28 cellular contexts compared by ENCODE assay signal in the genomic region with DNA sequence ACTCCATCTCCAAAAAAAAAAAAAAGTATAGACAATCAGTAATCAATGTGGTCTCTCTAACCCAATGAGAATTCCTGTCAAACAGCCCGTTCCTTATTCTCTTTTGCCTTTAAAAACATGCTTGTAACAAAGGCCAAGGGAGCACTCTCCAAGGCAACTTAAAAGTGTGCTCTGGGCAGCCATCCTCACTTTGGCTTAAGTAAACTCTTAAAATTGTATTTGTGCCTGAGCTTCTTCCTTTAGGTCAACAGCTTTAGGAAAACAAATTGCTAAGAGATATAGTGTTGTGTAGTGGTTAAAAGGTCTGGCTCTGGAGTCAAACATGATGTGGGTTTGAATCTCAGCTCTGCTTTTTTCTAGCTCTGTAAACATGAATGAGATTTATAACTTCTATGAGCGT. TPM values are rescaled to one million over a fixed set of nuclear protein-coding genes. Genes with fewer than 3 reads are reported as not detected.
DNase-seq lines count a peak whose midpoint lies in the region; ATAC-seq and TF ChIP-seq lines count a peak whose summit lies in the region.
"Had no signal": no experiment of that assay in that cellular context is flagged by ENCODE, and none has a peak within 500 bp of the region (broad histone marks: within the 10 kb centered on the region; RNA-seq: fewer than 3 reads in every experiment).

No MANE protein-coding gene starts in this region.

- H3F3A ChIP-seq in GM23338 (replicated peaks; ENCODE audit: low read depth), result no peaks in the 10 kb centered on the region

- intact Hi-C loops in activated T-helper 2 cell treated with anti-CD3 and anti-CD28 coated beads, Interferon-gamma antibody, Interleukin-2, Interleukin-4, amounts not matched to agents 10 μg/mL and 5 μg/mL and 100 μg/mL, durations not matched to agents 14 hours and 24 hours and 36 hours (cut with micrococcal nuclease), result no loop called here
- intact Hi-C loops in Caco-2 (cut with micrococcal nuclease; ENCODE audit: unreplicated experiment), result no loop called here

- no peaks in the 10 kb centered on the region for H3K27me3 Mint-ChIP-seq in activated naive CD4-positive, alpha-beta T cell treated with anti-CD3 and anti-CD28 coated beads, Interleukin-2, amount 50 U/mL, for 24 hours
- H3K27me3 Mint-ChIP-seq in activated naive CD4-positive, alpha-beta T cell treated with anti-CD3 and anti-CD28 coated beads, Interleukin-2, amount 10 ng/mL, durations not matched to agents 7 days and 5 days, result no peaks in the 10 kb centered on the region
- no peaks in the 10 kb centered on the region for H3K27me3 Mint-ChIP-seq in GM23338 (ENCODE audit: insufficient read depth, low read depth, poor library complexity)
- no peaks in the 10 kb centered on the region for H3K27me3 Mint-ChIP-seq in activated T-helper 2 cell treated with anti-CD3 and anti-CD28 coated beads, Interferon-gamma antibody, Interleukin-2, Interleukin-4, amounts not matched to agents 10 μg/mL and 5 μg/mL and 100 μg/mL, durations not matched to agents 14 hours and 24 hours and 36 hours (ENCODE audit: low read depth)
- no peaks in the 10 kb centered on the region for H3K27me3 Mint-ChIP-seq in Caco-2 (ENCODE audit: insufficient read depth, unreplicated experiment)
- H3K27me3 Mint-ChIP-seq: type B pancreatic cell had no signal

- no peaks in the 10 kb centered on the region for H3K36me3 ChIP-seq in GM23338 (ENCODE audit: insufficient read depth)
- H3K36me3 ChIP-seq in Caco-2 (ENCODE audit: control insufficient read depth, insufficient read depth, low read length), result no peaks in the 10 kb centered on the region
- H3K36me3 ChIP-seq: esophagus squamous epithelium, heart right ventricle, MG63, stomach had no signal

- POLR2A ChIA-PET in Caco-2 (lab: Charles Lee), result interaction anchor here (0.7 kb wide), 1 partner anchor 1026 kb away, joined by 4 read pairs; no protein-coding TSS in a partner anchor

- H3K4me1 ChIP-seq in GM23338 (ENCODE audit: insufficient read depth), result peaks cover 22% of the 10 kb centered on the region
- H3K4me1 ChIP-seq in Caco-2, result no peaks in the 10 kb centered on the region

- peaks cover 80% of the 10 kb centered on the region for H3K4me1 Mint-ChIP-seq in activated naive CD4-positive, alpha-beta T cell treated with anti-CD3 and anti-CD28 coated beads, Interleukin-2, amount 50 U/mL, for 24 hours
- peaks cover 71% of the 10 kb centered on the region for H3K4me1 Mint-ChIP-seq in activated naive CD4-positive, alpha-beta T cell treated with anti-CD3 and anti-CD28 coated beads, Interleukin-2, amount 10 ng/mL, durations not matched to agents 7 days and 5 days
- H3K4me1 Mint-ChIP-seq in GM23338 (peaks cover 31% of the 10 kb centered on the region), Caco-2 (ENCODE audit: low read depth, unreplicated experiment) (peaks cover 12% of the 10 kb centered on the region)
- H3K4me1 Mint-ChIP-seq in activated T-helper 2 cell treated with anti-CD3 and anti-CD28 coated beads, Interferon-gamma antibody, Interleukin-2, Interleukin-4, amounts not matched to agents 10 μg/mL and 5 μg/mL and 100 μg/mL, durations not matched to agents 14 hours and 24 hours and 36 hours (ENCODE audit: low read depth), result peaks cover 56% of the 10 kb centered on the region
- peaks cover 66% of the 10 kb centered on the region for H3K4me1 Mint-ChIP-seq in stimulated activated effector memory CD8-positive, alpha-beta T cell treated with anti-CD3 and anti-CD28 coated beads, Interleukin-12 subunit alpha, Interleukin-12 subunit beta, amount 100 ng/mL, for 72 hours

- no peak for DNase-seq in activated naive CD4-positive, alpha-beta T cell treated with anti-CD3 and anti-CD28 coated beads, Interleukin-2, amount 10 ng/mL, durations not matched to agents 7 days and 5 days
- DNase-seq in GM23338 (ENCODE audit: low spot score) (no peak), Caco-2 (no peak)
- no peak for DNase-seq in activated T-helper 2 cell treated with anti-CD3 and anti-CD28 coated beads, Interferon-gamma antibody, Interleukin-2, Interleukin-4, amounts not matched to agents 10 μg/mL and 5 μg/mL and 100 μg/mL, durations not matched to agents 14 hours and 24 hours and 36 hours (ENCODE audit: low spot score)
- no peak for DNase-seq in stimulated activated effector memory CD8-positive, alpha-beta T cell treated with anti-CD3 and anti-CD28 coated beads, Interleukin-12 subunit alpha, Interleukin-12 subunit beta, amount 100 ng/mL, for 72 hours (ENCODE audit: low spot score in 2 of 2)
- DNase-seq: activated T-cell treated with anti-CD3 and anti-CD28 coated beads, Interleukin-2, amount 50 U/mL, for 4 hours; esophagus squamous epithelium; foreskin melanocyte; H9; heart right ventricle; left cardiac atrium; mammary epithelial cell; MG63; NCI-H1105 treated with DMSO at 0.1 percent for 48 hours; NCI-H2029 treated with DMSO at 0.1 percent for 48 hours; NCI-H226; posterior cingulate gyrus; SHP77; stimulated activated CD4-positive, alpha-beta T cell treated with anti-CD3 and anti-CD28 coated beads, Interleukin-15, amount 100 ng/mL, for 24 hours; stomach; T1000 had no signal

- no peaks in the 10 kb centered on the region for H3K9me3 Mint-ChIP-seq in activated naive CD4-positive, alpha-beta T cell treated with anti-CD3 and anti-CD28 coated beads, Interleukin-2, amount 50 U/mL, for 24 hours
- peaks cover 8% of the 10 kb centered on the region for H3K9me3 Mint-ChIP-seq in activated naive CD4-positive, alpha-beta T cell treated with anti-CD3 and anti-CD28 coated beads, Interleukin-2, amount 10 ng/mL, durations not matched to agents 7 days and 5 days
- no peaks in the 10 kb centered on the region for H3K9me3 Mint-ChIP-seq in GM23338
- peaks cover 8% of the 10 kb centered on the region for H3K9me3 Mint-ChIP-seq in activated T-helper 2 cell treated with anti-CD3 and anti-CD28 coated beads, Interferon-gamma antibody, Interleukin-2, Interleukin-4, amounts not matched to agents 10 μg/mL and 5 μg/mL and 100 μg/mL, durations not matched to agents 14 hours and 24 hours and 36 hours
- H3K9me3 Mint-ChIP-seq in stimulated activated effector memory CD8-positive, alpha-beta T cell treated with anti-CD3 and anti-CD28 coated beads, Interleukin-12 subunit alpha, Interleukin-12 subunit beta, amount 100 ng/mL, for 72 hours, result no peaks in the 10 kb centered on the region
- peaks cover 8% of the 10 kb centered on the region for H3K9me3 Mint-ChIP-seq in Caco-2 (ENCODE audit: unreplicated experiment)

- H3K4me3 Mint-ChIP-seq in activated naive CD4-positive, alpha-beta T cell treated with anti-CD3 and anti-CD28 coated beads, Interleukin-2, amount 50 U/mL, for 24 hours, result no peak overlapping the region
- H3K4me3 Mint-ChIP-seq in activated naive CD4-positive, alpha-beta T cell treated with anti-CD3 and anti-CD28 coated beads, Interleukin-2, amount 10 ng/mL, durations not matched to agents 7 days and 5 days, result no peak overlapping the region
- H3K4me3 Mint-ChIP-seq in GM23338 (no peak overlapping the region), Caco-2 (ENCODE audit: unreplicated experiment) (no peak overlapping the region)
- H3K4me3 Mint-ChIP-seq in activated T-helper 2 cell treated with anti-CD3 and anti-CD28 coated beads, Interferon-gamma antibody, Interleukin-2, Interleukin-4, amounts not matched to agents 10 μg/mL and 5 μg/mL and 100 μg/mL, durations not matched to agents 14 hours and 24 hours and 36 hours (ENCODE audit: low read depth), result no peak overlapping the region
- peak overlapping the region; percentile 30 for H3K4me3 Mint-ChIP-seq in stimulated activated effector memory CD8-positive, alpha-beta T cell treated with anti-CD3 and anti-CD28 coated beads, Interleukin-12 subunit alpha, Interleukin-12 subunit beta, amount 100 ng/mL, for 72 hours
- H3K4me3 Mint-ChIP-seq: H9, type B pancreatic cell had no signal

- H3K27ac ChIP-seq in GM23338 (ENCODE audit: low read depth), result no peak overlapping the region
- H3K27ac ChIP-seq: esophagus squamous epithelium, heart right ventricle, stomach had no signal

- H4K20me1 ChIP-seq in GM23338 (replicated peaks; ENCODE audit: insufficient read depth), result no peaks in the 10 kb centered on the region

- peaks cover 52% of the 10 kb centered on the region for H3K79me2 ChIP-seq in GM23338 (replicated peaks; ENCODE audit: insufficient read depth)

- CTCF ChIA-PET in activated naive CD4-positive, alpha-beta T cell treated with anti-CD3 and anti-CD28 coated beads, Interleukin-2, amount 10 ng/mL, durations not matched to agents 7 days and 5 days (lab: Charles Lee), result interaction anchor here (0.6 to 1.3 kb wide), 3 partner anchors 8 to 697 kb away, joined by 3 to 4 read pairs (median 3); no protein-coding TSS in a partner anchor
- CTCF ChIA-PET in Caco-2 (lab: Charles Lee), result interaction anchor here (1.3 kb wide), 1 partner anchor 15 kb away, joined by 6 read pairs; no protein-coding TSS in a partner anchor

- ATAC-seq in GM23338 (no peak), HG02623 (IDR thresholded peaks at IDR 0.05; ENCODE audit: unreplicated experiment) (no peak)
- ATAC-seq in stimulated activated effector memory CD8-positive, alpha-beta T cell treated with anti-CD3 and anti-CD28 coated beads, Interleukin-12 subunit alpha, Interleukin-12 subunit beta, amount 100 ng/mL, for 72 hours, result no peak
- no peak for ATAC-seq in activated CD4-positive, CD25-positive, alpha-beta regulatory T cell treated with anti-CD3 and anti-CD28 coated beads, Interleukin-2, amount 50 U/mL, for 24 hours
- ATAC-seq: activated naive CD4-positive, alpha-beta T cell treated with anti-CD3 and anti-CD28 coated beads, Interleukin-2, amount 50 U/mL, for 72 hours; activated T-cell treated with anti-CD3 and anti-CD28 coated beads, Interleukin-2, amount 50 U/mL, for 4 hours; heart right ventricle; left cardiac atrium; Panc1 had no signal

- H3K4me2 ChIP-seq in GM23338, result no peak overlapping the region

- BruUV-seq in Caco-2 (replicated peaks; lab: Mats Ljungman, UMichigan), result no TSS peak

- H3K4me3 ChIP-seq in GM23338 (no peak overlapping the region), Caco-2 (ENCODE audit: low read depth, low read length) (no peak overlapping the region)
- H3K4me3 ChIP-seq: esophagus squamous epithelium, heart right ventricle, K562, MG63, stomach had no signal

- H3K36me3 Mint-ChIP-seq in activated naive CD4-positive, alpha-beta T cell treated with anti-CD3 and anti-CD28 coated beads, Interleukin-2, amount 50 U/mL, for 24 hours, result peaks cover 19% of the 10 kb centered on the region
- peaks cover 34% of the 10 kb centered on the region for H3K36me3 Mint-ChIP-seq in activated naive CD4-positive, alpha-beta T cell treated with anti-CD3 and anti-CD28 coated beads, Interleukin-2, amount 10 ng/mL, durations not matched to agents 7 days and 5 days
- H3K36me3 Mint-ChIP-seq in GM23338 (ENCODE audit: low read depth), result peaks cover 5% of the 10 kb centered on the region
- H3K36me3 Mint-ChIP-seq in activated T-helper 2 cell treated with anti-CD3 and anti-CD28 coated beads, Interferon-gamma antibody, Interleukin-2, Interleukin-4, amounts not matched to agents 10 μg/mL and 5 μg/mL and 100 μg/mL, durations not matched to agents 14 hours and 24 hours and 36 hours (ENCODE audit: low read depth), result peaks cover 32% of the 10 kb centered on the region
- H3K36me3 Mint-ChIP-seq in stimulated activated effector memory CD8-positive, alpha-beta T cell treated with anti-CD3 and anti-CD28 coated beads, Interleukin-12 subunit alpha, Interleukin-12 subunit beta, amount 100 ng/mL, for 72 hours, result peaks cover 23% of the 10 kb centered on the region
- H3K36me3 Mint-ChIP-seq in Caco-2 (ENCODE audit: insufficient read depth, unreplicated experiment), result peaks cover 5% of the 10 kb centered on the region

- H3K27me3 ChIP-seq in GM23338 (ENCODE audit: insufficient read depth) (no peaks in the 10 kb centered on the region), Caco-2 (replicated peaks; ENCODE audit: control insufficient read depth, insufficient read depth, low read length) (no peaks in the 10 kb centered on the region)
- H3K27me3 ChIP-seq: esophagus squamous epithelium, heart right ventricle, MG63, stomach had no signal

- H3K9me2 ChIP-seq in GM23338 (ENCODE audit: insufficient read depth), result no peaks in the 10 kb centered on the region

- H3K27ac Mint-ChIP-seq in activated naive CD4-positive, alpha-beta T cell treated with anti-CD3 and anti-CD28 coated beads, Interleukin-2, amount 50 U/mL, for 24 hours, result peak overlapping the region; percentile 85
- H3K27ac Mint-ChIP-seq in activated naive CD4-positive, alpha-beta T cell treated with anti-CD3 and anti-CD28 coated beads, Interleukin-2, amount 10 ng/mL, durations not matched to agents 7 days and 5 days, result no peak overlapping the region
- H3K27ac Mint-ChIP-seq in GM23338 (peak overlapping the region; percentile 49; the same call in 1 of the 2 replicates), Caco-2 (ENCODE audit: unreplicated experiment) (no peak overlapping the region)
- peak overlapping the region; percentile 32 for H3K27ac Mint-ChIP-seq in activated T-helper 2 cell treated with anti-CD3 and anti-CD28 coated beads, Interferon-gamma antibody, Interleukin-2, Interleukin-4, amounts not matched to agents 10 μg/mL and 5 μg/mL and 100 μg/mL, durations not matched to agents 14 hours and 24 hours and 36 hours
- no peak overlapping the region for H3K27ac Mint-ChIP-seq in stimulated activated effector memory CD8-positive, alpha-beta T cell treated with anti-CD3 and anti-CD28 coated beads, Interleukin-12 subunit alpha, Interleukin-12 subunit beta, amount 100 ng/mL, for 72 hours
- H3K27ac Mint-ChIP-seq: type B pancreatic cell had no signal

- no peak overlapping the region for H2AFZ ChIP-seq in GM23338

- H3K9me3 ChIP-seq in Caco-2, result no peaks in the 10 kb centered on the region
- H3K9me3 ChIP-seq: esophagus squamous epithelium, heart right ventricle, MG63, stomach had no signal

- TF ChIP-seq CTCF in GM23338 (conservative IDR thresholded peaks at IDR 0.05; ENCODE audit: low read depth in 2 of 2) (no peak), Caco-2 (IDR thresholded peaks at IDR 0.05; ENCODE audit: insufficient read depth in 1 of 2, low read depth in 1 of 2, low read length in 1 of 2, severe bottlenecking in 1 of 2, unreplicated experiment in 1 of 2) (no peak)

RNA-seq across cellular contexts. Expression of gene EPC1, which starts 13.9 kb away (rescaled TPM):
- total RNA-seq in GM23338 (2014; rRNA removed; shearing (Covaris generic)), result 15.8 and 25.9 TPM in 2 replicates
- polyA plus RNA-seq in GM23338 (2016; fragmentation: Nextera tagmentation; extraction: Ambion mirVana), result 24.1 and 24.5 TPM in 2 replicates
- total RNA-seq in activated T-helper 2 cell treated with anti-CD3 and anti-CD28 coated beads, Interferon-gamma antibody, Interleukin-2, Interleukin-4, amounts not matched to agents 10 μg/mL and 5 μg/mL and 100 μg/mL, durations not matched to agents 14 hours and 24 hours and 36 hours, result 35.3 and 35.4 TPM in 2 replicates
- total RNA-seq in Caco-2 (2022), result 36.6 and 37.3 TPM in 2 replicates

Comparison
In these comparisons a context has a peak if more than half of its experiments do, and no peak if none do; other contexts are left out.
1. H3K27ac Mint-ChIP-seq: peak in activated naive CD4-positive, alpha-beta T cell treated with anti-CD3 and anti-CD28 coated beads, Interleukin-2, amount 50 U/mL, for 24 hours (single experiment), GM23338 (single experiment) and activated T-helper 2 cell treated with anti-CD3 and anti-CD28 coated beads, Interferon-gamma antibody, Interleukin-2, Interleukin-4, amounts not matched to agents 10 μg/mL and 5 μg/mL and 100 μg/mL, durations not matched to agents 14 hours and 24 hours and 36 hours (single experiment); none in activated naive CD4-positive, alpha-beta T cell treated with anti-CD3 and anti-CD28 coated beads, Interleukin-2, amount 10 ng/mL, durations not matched to agents 7 days and 5 days (single experiment), stimulated activated effector memory CD8-positive, alpha-beta T cell treated with anti-CD3 and anti-CD28 coated beads, Interleukin-12 subunit alpha, Interleukin-12 subunit beta, amount 100 ng/mL, for 72 hours (single experiment) and Caco-2 (single experiment).